20 cellular contexts compared by ENCODE assay signal in the genomic region with DNA sequence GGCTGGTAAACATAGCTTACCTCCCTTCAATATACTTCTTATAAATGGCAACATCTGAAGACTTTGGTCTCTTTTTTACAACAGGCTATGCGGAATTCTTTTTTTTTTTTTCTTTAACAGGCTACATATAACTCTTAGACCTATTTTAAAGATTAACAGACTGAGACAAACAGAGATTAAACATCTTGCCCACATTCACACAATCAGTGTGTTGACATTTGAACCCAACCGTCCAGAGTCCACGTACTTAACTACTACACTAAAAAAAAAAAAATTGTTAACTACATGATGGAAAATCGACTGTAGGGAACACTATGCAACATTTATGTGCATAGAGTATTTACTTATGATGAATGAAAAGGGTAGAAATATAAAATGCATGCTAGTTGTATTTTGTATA.
DNase-seq lines count a peak whose midpoint lies in the region; ATAC-seq and TF ChIP-seq lines count a peak whose summit lies in the region.
"Had no signal": no experiment of that assay in that cellular context is flagged by ENCODE, and none has a peak within 500 bp of the region (broad histone marks: within the 10 kb centered on the region; RNA-seq: fewer than 3 reads in every experiment).

No MANE protein-coding gene starts in this region.

- H3K36me3 ChIP-seq in Karpas-422 (ENCODE audit: insufficient read depth, low read length) (no peaks in the 10 kb centered on the region), body of pancreas (replicated peaks in 1 of 2; ENCODE audit: insufficient read depth in 1 of 2, low read depth in 2 of 2) (no peaks in the 10 kb centered on the region)

- no peaks in the 10 kb centered on the region for H4K20me1 ChIP-seq in Karpas-422 (ENCODE audit: insufficient read depth, low read depth, low read length)
- H4K20me1 ChIP-seq: BLaER1 treated with 17β-estradiol and CSF1 and Interleukin-3, amounts not matched to agents 10 nM and 100 nM had no signal

- intact Hi-C loops in body of pancreas (cut with DNase I) (no loop called here), left colon (cut with DNase I, micrococcal nuclease) (no loop called here)

- H3K9me2 ChIP-seq in Karpas-422 (replicated peaks; ENCODE audit: insufficient read depth, low read length) = no peaks in the 10 kb centered on the region

- no peak for TF ChIP-seq POLR2A in body of pancreas (IDR thresholded peaks at IDR 0.05)

- H3K9me3 ChIP-seq in Karpas-422 (ENCODE audit: low read length) (no peaks in the 10 kb centered on the region), body of pancreas (no peaks in the 10 kb centered on the region)
- H3K9me3 ChIP-seq: BLaER1 treated with 17β-estradiol and CSF1 and Interleukin-3, amounts not matched to agents 10 nM and 100 nM had no signal

- peak overlapping the region; percentile 16 for H3K4me2 ChIP-seq in Karpas-422 (ENCODE audit: low read depth, low read length, poor library complexity, severe bottlenecking)
- H3K4me2 ChIP-seq: BLaER1 treated with 17β-estradiol and CSF1 and Interleukin-3, amounts not matched to agents 10 nM and 100 nM had no signal

- ATAC-seq in body of pancreas (no peak), left colon (peak; percentile 99), HG02852 (IDR thresholded peaks at IDR 0.05; ENCODE audit: unreplicated experiment) (no peak), HG02981 (IDR thresholded peaks at IDR 0.05; ENCODE audit: unreplicated experiment) (no peak)
- ATAC-seq: PC-3 had no signal

- 12 to 21% methylated on average over 4 of the region's 4 CpGs for WGBS in body of pancreas, 2 donors

- H3K9ac ChIP-seq in Karpas-422 (ENCODE audit: low read length) = no peak overlapping the region
- H3K9ac ChIP-seq: BLaER1 treated with 17β-estradiol and CSF1 and Interleukin-3, amounts not matched to agents 10 nM and 100 nM had no signal

- no peaks in the 10 kb centered on the region for H3K79me2 ChIP-seq in Karpas-422 (ENCODE audit: low read length)

- H3K4me3 ChIP-seq in Karpas-422 (ENCODE audit: low read length) (no peak overlapping the region), body of pancreas (no peak overlapping the region)
- H3K4me3 ChIP-seq: BLaER1 treated with 17β-estradiol and CSF1 and Interleukin-3, amounts not matched to agents 10 nM and 100 nM had no signal

- H2AFZ ChIP-seq in Karpas-422 (ENCODE audit: low read length) = no peak overlapping the region

- H3K27me3 ChIP-seq in Karpas-422 (ENCODE audit: low read length) = no peaks in the 10 kb centered on the region
- no peaks in the 10 kb centered on the region for H3K27me3 ChIP-seq in body of pancreas
- H3K27me3 ChIP-seq: BLaER1 treated with 17β-estradiol and CSF1 and Interleukin-3, amounts not matched to agents 10 nM and 100 nM had no signal

- peak overlapping the region; percentile 18; the same call in 1 of the 2 replicates for H3K27ac ChIP-seq in Karpas-422 (ENCODE audit: low read length)
- peak overlapping the region; percentile 25 to 75 (median 57) for H3K27ac ChIP-seq in body of pancreas
- H3K27ac ChIP-seq: BLaER1 treated with 17β-estradiol and CSF1 and Interleukin-3, amounts not matched to agents 10 nM and 100 nM; RWPE1 had no signal

- H3K4me1 ChIP-seq in Karpas-422 (ENCODE audit: low read length) (peaks cover 33% of the 10 kb centered on the region), body of pancreas (peaks cover 47% of the 10 kb centered on the region)
- H3K4me1 ChIP-seq: BLaER1 treated with 17β-estradiol and CSF1 and Interleukin-3, amounts not matched to agents 10 nM and 100 nM had no signal

- no peak for TF ChIP-seq CTCF in body of pancreas (IDR thresholded peaks at IDR 0.05)

- DNase-seq in Karpas-422 (no peak), body of pancreas (no peak), left colon (peak in 1 of 2 donors; percentile 31), mucosa of gallbladder (ENCODE audit: low spot score) (peak; percentile 25), hepatic stellate cell (ENCODE audit: low spot score) (no peak), glomerular visceral epithelial cell (ENCODE audit: extremely low spot score) (no peak)
- DNase-seq: DND-41, H7, HFFc6, MM.1S, NCI-H1092, NCI-H1436 treated with DMSO at 0.1 percent for 48 hours, NCI-H2029, NCI-H524 treated with DMSO at 0.1 percent for 48 hours, PC-3, SIG-M5 had no signal
